25 cellular contexts compared by ENCODE assay signal in genomic region chr4:16176621-16177020, GRCh38.
"Had no signal": no experiment of that assay in that cellular context is flagged by ENCODE, and none has a peak within 500 bp of the region (broad histone marks: within the 10 kb centered on the region; RNA-seq: fewer than 3 reads in every experiment).

No MANE protein-coding gene starts in this region.

- H3K27me3 ChIP-seq: colonic mucosa, esophagus squamous epithelium, gastrocnemius medialis, heart right ventricle, left lung had no signal

- H3K36me3 ChIP-seq: colonic mucosa had no signal

- H3K9me3 ChIP-seq: colonic mucosa, esophagus squamous epithelium, gastrocnemius medialis, heart right ventricle, left lung, lower lobe of right lung, mucosa of descending colon had no signal

- H3K4me3 Mint-ChIP-seq: dendritic cell treated with granulocyte-macrophage colony-stimulating factor and Interleukin-4, amounts not matched to agents 40 ng/mL and 50 ng/mL, for 4 days; effector memory CD8-positive, alpha-beta T cell; endodermal cell; mesothelial cell of epicardium; naive B cell had no signal

- H3K27ac Mint-ChIP-seq: dendritic cell treated with granulocyte-macrophage colony-stimulating factor and Interleukin-4, amounts not matched to agents 40 ng/mL and 50 ng/mL, for 4 days; effector memory CD8-positive, alpha-beta T cell; endodermal cell; mesothelial cell of epicardium had no signal

- H3K4me1 Mint-ChIP-seq: mesothelial cell of epicardium had no signal

- H3K27ac ChIP-seq: colonic mucosa, epithelial cell of prostate, esophagus squamous epithelium, gastrocnemius medialis, heart right ventricle, left lung, lower lobe of right lung had no signal

- H3K27me3 Mint-ChIP-seq: dendritic cell treated with granulocyte-macrophage colony-stimulating factor and Interleukin-4, amounts not matched to agents 40 ng/mL and 50 ng/mL, for 4 days; effector memory CD8-positive, alpha-beta T cell; naive B cell had no signal

- ATAC-seq: effector memory CD8-positive, alpha-beta T cell; esophagus mucosa; gastrocnemius medialis; heart right ventricle; left cardiac atrium; left lung; left ventricle myocardium superior; lower lobe of right lung; mucosa of descending colon had no signal

- H3K9me3 Mint-ChIP-seq: dendritic cell treated with granulocyte-macrophage colony-stimulating factor and Interleukin-4, amounts not matched to agents 40 ng/mL and 50 ng/mL, for 4 days; effector memory CD8-positive, alpha-beta T cell; endodermal cell; mesothelial cell of epicardium; naive B cell had no signal

- H3K4me3 ChIP-seq: colonic mucosa, esophagus squamous epithelium, gastrocnemius medialis, heart right ventricle, left lung, lower lobe of right lung, mucosa of descending colon had no signal

- DNase-seq: colonic mucosa; cortex of kidney; effector CD8-positive, alpha-beta T cell; effector memory CD8-positive, alpha-beta T cell; endodermal cell; erythroblast; esophagus squamous epithelium; foreskin fibroblast; foreskin melanocyte; gastrocnemius medialis; glutamatergic neuron; head of caudate nucleus; heart right ventricle; hippocampal formation; left cardiac atrium; left lung; left ventricle myocardium superior; lower lobe of right lung; mesenchymal stem cell; mucosa of descending colon; naive B cell had no signal
